Comparison of ENCODE assay signal across 22 cellular contexts in the genomic region with DNA sequence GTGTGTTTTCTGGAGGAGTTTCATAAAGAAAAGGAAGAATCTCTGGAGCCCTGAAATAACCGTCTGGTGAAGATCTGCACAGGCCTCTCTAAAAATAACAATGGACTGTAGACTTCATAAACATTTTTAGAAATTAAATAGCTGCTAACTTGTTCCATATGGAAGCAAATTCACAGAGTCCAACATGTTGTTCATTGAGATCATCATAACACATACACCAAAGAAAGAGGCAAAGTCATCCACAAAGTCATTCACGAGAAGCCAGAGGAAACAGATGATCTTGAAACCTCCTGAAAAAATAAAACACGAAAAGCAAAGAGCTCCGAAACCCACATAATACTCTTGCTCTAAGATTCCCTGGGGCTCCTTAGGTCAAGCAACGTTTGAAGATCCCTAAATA.
DNase-seq lines count a peak whose midpoint lies in the region; ATAC-seq and TF ChIP-seq lines count a peak whose summit lies in the region.
"Had no signal": no experiment of that assay in that cellular context is flagged by ENCODE, and none has a peak within 500 bp of the region (broad histone marks: within the 10 kb centered on the region; RNA-seq: fewer than 3 reads in every experiment).

No MANE protein-coding gene starts in this region.

- dilution Hi-C loops in IMR-90 (cut with HindIII; ENCODE audit: low sequenced_read_pairs, unreplicated experiment), result no loop called here

- TF ChIP-seq POLR2A in IMR-90 (IDR thresholded peaks at IDR 0.05; ENCODE audit: low read depth, low read length), result no peak

- DNase-seq in IMR-90 (peak; percentile 11), endothelial cell (ENCODE audit: low spot score) (no peak), inferior parietal cortex (ENCODE audit: extremely low spot score) (peak; percentile 17), KBM-7 (no peak), HuH-7 (ENCODE audit: low spot score) (no peak)
- DNase-seq: ACHN; DMS79 treated with DMSO at 0.1 percent for 48 hours; H9; Kasumi-1; MM.1S; NCI-H1092; NCI-H1436 treated with DMSO at 0.1 percent for 48 hours; NCI-H2029; NCI-H2171; NCI-H748 treated with DMSO at 0.1 percent for 48 hours; NK-92 treated with Interleukin-12 subunit alpha and Interleukin-12 subunit beta, amount 100 ng/mL, for 24 hours had no signal

- no TSS peak for BruUV-seq in IMR-90 (replicated peaks; lab: Mats Ljungman, UMichigan)

- H2AFZ ChIP-seq in IMR-90 (replicated peaks; ENCODE audit: low read length, poor library complexity), result no peak overlapping the region

- no peak for TF ChIP-seq RAD21 in IMR-90 (IDR thresholded peaks at IDR 0.05; ENCODE audit: low read length)

- no peaks in the 10 kb centered on the region; the same call in 1 of the 2 replicates for H3K4me1 ChIP-seq in IMR-90 (ENCODE audit: control insufficient read depth, insufficient read depth, low read length)

- H2AK9ac ChIP-seq in IMR-90 (replicated peaks; ENCODE audit: low read depth, low read length, poor library complexity), result no peak overlapping the region

- H3K14ac ChIP-seq in IMR-90 (replicated peaks; ENCODE audit: low read depth, low read length), result no peak overlapping the region

- ATAC-seq in IMR-90 (ENCODE audit: low read depth) (peak; percentile 17; the same call in 1 of the 2 replicates), GM19397 (IDR thresholded peaks at IDR 0.05; ENCODE audit: unreplicated experiment) (no peak), HG02840 (IDR thresholded peaks at IDR 0.05; ENCODE audit: low FRiP score, unreplicated experiment) (no peak)
- ATAC-seq: Right ventricle myocardium inferior had no signal

- no peak overlapping the region for H3K4me3 ChIP-seq in IMR-90 (ENCODE audit: insufficient read depth, low read depth, low read length)

- no peaks in the 10 kb centered on the region for H3K27me3 ChIP-seq in IMR-90 (ENCODE audit: control insufficient read depth, insufficient read depth, low read length)

- no peak overlapping the region for H2AK5ac ChIP-seq in IMR-90 (ENCODE audit: low read depth, low read length)

- no peak overlapping the region for H3K9ac ChIP-seq in IMR-90 (ENCODE audit: low read depth, low read length)

- intact Hi-C loops in IMR-90 (cut with micrococcal nuclease), result no loop called here

- H3K27ac ChIP-seq in IMR-90 (ENCODE audit: insufficient read depth, low read length), result no peak overlapping the region
- H3K27ac ChIP-seq: HL-60 had no signal

- WGBS in IMR-90 (ENCODE audit: extremely low coverage in 2 of 2, insufficient read length in 1 of 2), 2 experiments, result no CpG with 5 or more reads among the region's 5 CpGs

- H3K79me1 ChIP-seq in IMR-90 (ENCODE audit: low read depth in 1 of 2, low read length in 2 of 2), result no peaks in the 10 kb centered on the region

- no peak overlapping the region for H2BK120ac ChIP-seq in IMR-90 (ENCODE audit: low read depth, low read length)

- peaks cover 2% of the 10 kb centered on the region for H3K27me3 Mint-ChIP-seq in endothelial cell (ENCODE audit: unreplicated experiment)

- H4K20me1 ChIP-seq in IMR-90 (ENCODE audit: insufficient read depth, low read length), result no peaks in the 10 kb centered on the region

- no peaks in the 10 kb centered on the region for H3K9me3 ChIP-seq in IMR-90 (ENCODE audit: control insufficient read depth, insufficient read depth, low read length)

- in situ Hi-C loops in IMR-90 (cut with MboI; ENCODE audit: low sequenced_read_pairs), result no loop called here
- in situ Hi-C loops in KBM-7 (cut with MboI; ENCODE audit: low pct_unique_long_range_greater_than_20kb, low sequenced_read_pairs), result no loop called here

- H3K9me1 ChIP-seq in IMR-90 (ENCODE audit: insufficient read depth, low read length), result no peaks in the 10 kb centered on the region

- no peak overlapping the region for H2BK5ac ChIP-seq in IMR-90 (ENCODE audit: low read depth, low read length, poor library complexity, severe bottlenecking)

- H4K91ac ChIP-seq in IMR-90 (ENCODE audit: insufficient read depth, low read depth, low read length), result no peak overlapping the region

- POLR2A ChIA-PET in IMR-90 (lab: Charles Lee; ENCODE audit: unreplicated experiment), result no interaction called here

- no peak overlapping the region for H3K4me2 ChIP-seq in IMR-90 (ENCODE audit: low read depth, low read length)

- H4K8ac ChIP-seq in IMR-90 (ENCODE audit: low read depth in 2 of 2, low read length in 2 of 2), result no peak overlapping the region

- H3K36me3 ChIP-seq in IMR-90 (ENCODE audit: control insufficient read depth, insufficient read depth, low read length), result no peaks in the 10 kb centered on the region

- no peaks in the 10 kb centered on the region for H3K9me3 Mint-ChIP-seq in endothelial cell (ENCODE audit: unreplicated experiment)
- H3K9me3 Mint-ChIP-seq: H9 had no signal

- peaks cover 23% of the 10 kb centered on the region for H3K4me1 Mint-ChIP-seq in endothelial cell (ENCODE audit: unreplicated experiment)
- H3K4me1 Mint-ChIP-seq: B cell, IgD-negative memory B cell had no signal

- H2BK20ac ChIP-seq in IMR-90 (ENCODE audit: low read depth, low read length), result no peak overlapping the region

- H3K23ac ChIP-seq in IMR-90 (ENCODE audit: low read depth, low read length), result no peak overlapping the region

- H4K5ac ChIP-seq in IMR-90 (ENCODE audit: low read depth, low read length), result no peak overlapping the region

- TF ChIP-seq CTCF in IMR-90 (conservative IDR thresholded peaks at IDR 0.05; ENCODE audit: low read depth, low read length) (no peak), endothelial cell (IDR thresholded peaks at IDR 0.05; ENCODE audit: unreplicated experiment) (no peak)

- no peak overlapping the region for H3K4me3 Mint-ChIP-seq in endothelial cell (ENCODE audit: unreplicated experiment)
- H3K4me3 Mint-ChIP-seq: B cell, H9, IgD-negative memory B cell had no signal

- no peak overlapping the region for H3K56ac ChIP-seq in IMR-90 (ENCODE audit: extremely low read depth, insufficient read depth, low read length)

- no peak overlapping the region for H2BK15ac ChIP-seq in IMR-90 (ENCODE audit: low read depth, low read length)

- H3K18ac ChIP-seq in IMR-90 (ENCODE audit: low read depth, low read length), result no peak overlapping the region

- peak overlapping the region; percentile 65 for H3K27ac Mint-ChIP-seq in endothelial cell (ENCODE audit: unreplicated experiment)
- H3K27ac Mint-ChIP-seq: B cell, H9, IgD-negative memory B cell had no signal

- H3K4ac ChIP-seq in IMR-90 (ENCODE audit: low read depth, low read length), result no peak overlapping the region

- H3K36me3 Mint-ChIP-seq in endothelial cell (ENCODE audit: low read depth, unreplicated experiment), result no peaks in the 10 kb centered on the region
- H3K36me3 Mint-ChIP-seq: IgD-negative memory B cell had no signal

- CTCF ChIA-PET in IMR-90 (lab: Yijun Ruan, JAX), result no interaction called here

TF ChIP-seq in IMR-90, 13 proteins besides CTCF, POLR2A, EP300 and RAD21:
- TF ChIP-seq RFX5 (IDR thresholded peaks at IDR 0.05; ENCODE audit: low read depth, low read length), result no peak
- TF ChIP-seq NFE2L2 (IDR thresholded peaks at IDR 0.05; ENCODE audit: low read depth, low read length), result no peak
- TF ChIP-seq MAZ (IDR thresholded peaks at IDR 0.05; ENCODE audit: borderline replicate concordance, low read depth, low read length), result no peak
- no peak for TF ChIP-seq FOS (IDR thresholded peaks at IDR 0.05; ENCODE audit: low read depth, low read length)
- TF ChIP-seq SMC3 (IDR thresholded peaks at IDR 0.05; ENCODE audit: low read depth, low read length), result no peak
- TF ChIP-seq MAFK (IDR thresholded peaks at IDR 0.05; ENCODE audit: low read depth, low read length), result no peak
- TF ChIP-seq, protein P1, sequence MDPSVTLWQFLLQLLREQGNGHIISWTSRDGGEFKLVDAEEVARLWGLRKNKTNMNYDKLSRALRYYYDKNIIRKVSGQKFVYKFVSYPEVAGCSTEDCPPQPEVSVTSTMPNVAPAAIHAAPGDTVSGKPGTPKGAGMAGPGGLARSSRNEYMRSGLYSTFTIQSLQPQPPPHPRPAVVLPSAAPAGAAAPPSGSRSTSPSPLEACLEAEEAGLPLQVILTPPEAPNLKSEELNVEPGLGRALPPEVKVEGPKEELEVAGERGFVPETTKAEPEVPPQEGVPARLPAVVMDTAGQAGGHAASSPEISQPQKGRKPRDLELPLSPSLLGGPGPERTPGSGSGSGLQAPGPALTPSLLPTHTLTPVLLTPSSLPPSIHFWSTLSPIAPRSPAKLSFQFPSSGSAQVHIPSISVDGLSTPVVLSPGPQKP (IDR thresholded peaks at IDR 0.05; ENCODE audit: borderline replicate concordance, low read depth, low read length), result no peak

Comparison
In these comparisons a context has a peak if more than half of its experiments do, and no peak if none do; other contexts are left out.
1. DNase-seq: peak in IMR-90 (single experiment) and inferior parietal cortex (single experiment); none in endothelial cell (single experiment), KBM-7 (single experiment) and HuH-7 (single experiment).